Comparison of ENCODE assay signal across 13 cellular contexts in the genomic region with DNA sequence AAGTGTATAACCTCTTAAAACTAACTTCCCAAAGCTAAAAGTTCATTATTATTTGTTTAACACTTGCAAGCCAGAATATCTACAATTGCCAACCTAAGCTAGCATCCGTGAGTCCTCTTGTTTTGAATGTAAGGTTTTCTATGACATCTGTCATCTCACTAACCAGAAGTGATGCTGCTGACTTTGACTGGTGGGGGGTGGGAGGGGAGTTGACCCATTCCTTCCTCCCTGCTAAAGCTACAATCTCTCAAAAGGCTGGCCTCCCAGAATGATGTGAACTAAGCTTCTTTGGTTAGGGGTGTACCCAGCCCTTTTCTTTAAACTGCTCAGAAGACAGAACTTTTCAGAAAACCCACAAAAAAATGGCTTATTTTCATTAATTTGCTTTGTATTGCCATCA.
"Had no signal": no experiment of that assay in that cellular context is flagged by ENCODE, and none has a peak within 500 bp of the region (broad histone marks: within the 10 kb centered on the region; RNA-seq: fewer than 3 reads in every experiment).

No MANE protein-coding gene starts in this region.

- H3K36me3 Mint-ChIP-seq: mesothelial cell of epicardium had no signal

- H3K4me3 Mint-ChIP-seq: mesothelial cell of epicardium had no signal

- H3K36me3 ChIP-seq: adrenal gland, lower lobe of right lung, pancreas, tibial nerve, vagina had no signal

- ATAC-seq: left colon, lower lobe of right lung, pancreas, sciatic nerve had no signal

- FAIRE-seq: endometrium, islet of Langerhans, pancreas had no signal

- H3K27ac ChIP-seq: adrenal gland, lower lobe of right lung, pancreas, tibial nerve, vagina had no signal

- H3K27me3 ChIP-seq: adrenal gland, pancreas, tibial nerve, vagina had no signal

- DNase-seq: activated CD4-positive, alpha-beta T cell treated with anti-CD3 and anti-CD28 coated beads for 1 hour; activated naive CD4-positive, alpha-beta T cell treated with anti-CD3 and anti-CD28 coated beads, Interleukin-2, amount 50 U/mL, for 16 hours; adrenal gland; left colon; lower lobe of right lung; pancreas; T1000 had no signal

- H3K27ac Mint-ChIP-seq: mesothelial cell of epicardium had no signal

- H3K9me3 Mint-ChIP-seq: mesothelial cell of epicardium had no signal

- H3K9me3 ChIP-seq: adrenal gland, lower lobe of right lung, pancreas, tibial nerve, vagina had no signal

- H3K4me3 ChIP-seq: adrenal gland, lower lobe of right lung, pancreas, tibial nerve, vagina had no signal

- H3K4me1 ChIP-seq: lower lobe of right lung, vagina had no signal
